In genomic region chr4:3073158-3074077, GRCh38 we compare ENCODE assay signal across 8 cellular contexts. TPM values are rescaled to one million over a fixed set of nuclear protein-coding genes. Genes with fewer than 3 reads are reported as not detected.
A peak's percentile ranks its signal among the peaks of the same experiment; 100 is the strongest.
DNase-seq lines count a peak whose midpoint lies in the region; ATAC-seq, FAIRE-seq and TF ChIP-seq lines count a peak whose summit lies in the region.

No MANE protein-coding gene starts in this region.

- H3F3A ChIP-seq in PC-3 (ENCODE audit: low read length, unreplicated experiment): no peaks in the 10 kb centered on the region

- H3K4me2 ChIP-seq in PC-3 (ENCODE audit: low read length): peak overlapping the region; percentile 82

- DNase-seq in GM12892 (ENCODE audit: insufficient read length): no peak
- no peak for DNase-seq in HEK293T (ENCODE audit: extremely low spot score)
- no peak for DNase-seq in PC-3
- DNase-seq in epithelial cell of proximal tubule (ENCODE audit: low read depth): no peak
- peak in 2 of 5 donors; percentile 39 to 64 for DNase-seq in ovary
- no peak for DNase-seq in GOT3 (lab: John Stamatoyannopoulos, UW)
- no peak for DNase-seq in NCI-H2171 (lab: John Stamatoyannopoulos, UW)
- no peak for DNase-seq in mucosa of gallbladder (ENCODE audit: low spot score)

- peaks cover 17% of the 10 kb centered on the region for H4K20me1 ChIP-seq in PC-3 (ENCODE audit: low read length)

- H3K27me3 ChIP-seq in PC-3 (ENCODE audit: low read length): no peaks in the 10 kb centered on the region
- no peaks in the 10 kb centered on the region for H3K27me3 ChIP-seq in ovary

- H3K4me3 ChIP-seq in PC-3 (ENCODE audit: low read length): peak overlapping the region; percentile 67
- H3K4me3 ChIP-seq in epithelial cell of proximal tubule (ENCODE audit: low read depth, low read length): peak overlapping the region; percentile 64
- H3K4me3 ChIP-seq in ovary: peak overlapping the region; percentile 66

- BruUV-seq in PC-3 (replicated peaks; lab: Mats Ljungman, UMichigan): no TSS peak

- H3K36me3 ChIP-seq in PC-3 (ENCODE audit: low read depth, low read length) (no peaks in the 10 kb centered on the region), ovary (no peaks in the 10 kb centered on the region)

- WGBS in ovary, 3 donors: 9 to 12% (median 11%) methylated on average over 35 to 54 of the region's 54 CpGs

- ATAC-seq in PC-3: no peak; the same call in 1 of the 2 replicates

- TF ChIP-seq CTCF in PC-3 (conservative IDR thresholded peaks at IDR 0.05; ENCODE audit: low read depth, low read length) (no peak), epithelial cell of proximal tubule (conservative IDR thresholded peaks at IDR 0.05; ENCODE audit: low read depth, low read length) (peak; percentile 24), ovary (IDR thresholded peaks at IDR 0.05) (no peak)

- peaks cover 35% of the 10 kb centered on the region for H3K79me2 ChIP-seq in PC-3 (ENCODE audit: low read length)

- H3K9me3 ChIP-seq in PC-3 (ENCODE audit: low read length) (no peaks in the 10 kb centered on the region), ovary (no peaks in the 10 kb centered on the region)

- H3K9ac ChIP-seq in PC-3 (ENCODE audit: low read length): peak overlapping the region; percentile 44

- intact Hi-C loops in PC-3 (cut with micrococcal nuclease) (loop anchor here (2.0 kb wide), 1 partner anchor 31 kb away; no protein-coding TSS in a partner anchor), ovary (cut with DNase I) (no loop called here)

- peak overlapping the region; percentile 82 for H2AFZ ChIP-seq in PC-3 (ENCODE audit: low read length)

- no peak for FAIRE-seq in GM12892 (lab: Jason Lieb, UNC)

- TF ChIP-seq POLR2A in GM12892 (IDR thresholded peaks at IDR 0.05; ENCODE audit: low read depth, low read length) (peak; percentile 37; the same call in 1 of the 2 replicates), ovary (IDR thresholded peaks at IDR 0.05) (no peak)

- TF ChIP-seq EP300 in ovary (IDR thresholded peaks at IDR 0.05): no peak

- CTCF ChIA-PET in HEK293T (lab: Yijun Ruan, JAX): no interaction called here
- CTCF ChIA-PET in PC-3 (lab: Charles Lee): no interaction called here

- POLR2A ChIA-PET in HEK293T (lab: Yijun Ruan, JAX) (no interaction called here), PC-3 (lab: Charles Lee; ENCODE audit: unreplicated experiment) (no interaction called here)

- peaks cover 5% of the 10 kb centered on the region; the same call in 1 of the 2 replicates for H3K4me1 ChIP-seq in PC-3 (ENCODE audit: insufficient read depth, low read length)
- peaks cover 3% of the 10 kb centered on the region for H3K4me1 ChIP-seq in ovary (ENCODE audit: insufficient read depth)

- H3K27ac ChIP-seq in PC-3 (ENCODE audit: low read length) (no peak overlapping the region), ovary (peak overlapping the region in 1 of 2 donors; percentile 65)

- no peaks in the 10 kb centered on the region for H3K9me2 ChIP-seq in PC-3 (replicated peaks; ENCODE audit: low read length)

TF ChIP-seq in HEK293T, 16 proteins besides CTCF, POLR2A, EP300 and RAD21:
- TF ChIP-seq L3MBTL2 (conservative IDR thresholded peaks at IDR 0.05): peak; percentile 71
- TF ChIP-seq, protein P1, sequence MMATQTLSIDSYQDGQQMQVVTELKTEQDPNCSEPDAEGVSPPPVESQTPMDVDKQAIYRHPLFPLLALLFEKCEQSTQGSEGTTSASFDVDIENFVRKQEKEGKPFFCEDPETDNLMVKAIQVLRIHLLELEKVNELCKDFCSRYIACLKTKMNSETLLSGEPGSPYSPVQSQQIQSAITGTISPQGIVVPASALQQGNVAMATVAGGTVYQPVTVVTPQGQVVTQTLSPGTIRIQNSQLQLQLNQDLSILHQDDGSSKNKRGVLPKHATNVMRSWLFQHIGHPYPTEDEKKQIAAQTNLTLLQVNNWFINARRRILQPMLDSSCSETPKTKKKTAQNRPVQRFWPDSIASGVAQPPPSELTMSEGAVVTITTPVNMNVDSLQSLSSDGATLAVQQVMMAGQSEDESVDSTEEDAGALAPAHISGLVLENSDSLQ (IDR thresholded peaks at IDR 0.05): no peak

RNA-seq across cellular contexts. Expression of gene HTT-AS, which starts 0.9 kb away (rescaled TPM):
- polyA plus RNA-seq in GM12892 (2012; ENCODE audit: missing spikeins): not detected
- not detected in 2 replicates for total RNA-seq in PC-3 (2014; rRNA removed)
- not detected in 2 replicates for total RNA-seq in epithelial cell of proximal tubule
- total RNA-seq in ovary: not detected
- not detected for polyA plus RNA-seq in ovary
- not detected for total RNA-seq in mucosa of gallbladder

RNA-seq across cellular contexts. Expression of gene HTT, which starts 1.1 kb away (rescaled TPM):
- 65.2 TPM for polyA plus RNA-seq in GM12892 (2012; ENCODE audit: missing spikeins)
- total RNA-seq in PC-3 (2014; rRNA removed) (18.4 and 36.3 TPM in 2 replicates), epithelial cell of proximal tubule (29.4 and 32.5 TPM in 2 replicates), ovary (10 to 100 TPM; 28.3 to 63.2 (median 39.1) TPM), mucosa of gallbladder (51.6 TPM)
- 10 to 100 TPM; 13.3 to 35.2 TPM for polyA plus RNA-seq in ovary
